1 cellular context compared by ENCODE assay signal in genomic region chr10:31031666-31032514, GRCh38.
A peak's percentile ranks its signal among the peaks of the same experiment; 100 is the strongest.
TF ChIP-seq lines count a peak whose summit lies in the region.

A gene with protein sequence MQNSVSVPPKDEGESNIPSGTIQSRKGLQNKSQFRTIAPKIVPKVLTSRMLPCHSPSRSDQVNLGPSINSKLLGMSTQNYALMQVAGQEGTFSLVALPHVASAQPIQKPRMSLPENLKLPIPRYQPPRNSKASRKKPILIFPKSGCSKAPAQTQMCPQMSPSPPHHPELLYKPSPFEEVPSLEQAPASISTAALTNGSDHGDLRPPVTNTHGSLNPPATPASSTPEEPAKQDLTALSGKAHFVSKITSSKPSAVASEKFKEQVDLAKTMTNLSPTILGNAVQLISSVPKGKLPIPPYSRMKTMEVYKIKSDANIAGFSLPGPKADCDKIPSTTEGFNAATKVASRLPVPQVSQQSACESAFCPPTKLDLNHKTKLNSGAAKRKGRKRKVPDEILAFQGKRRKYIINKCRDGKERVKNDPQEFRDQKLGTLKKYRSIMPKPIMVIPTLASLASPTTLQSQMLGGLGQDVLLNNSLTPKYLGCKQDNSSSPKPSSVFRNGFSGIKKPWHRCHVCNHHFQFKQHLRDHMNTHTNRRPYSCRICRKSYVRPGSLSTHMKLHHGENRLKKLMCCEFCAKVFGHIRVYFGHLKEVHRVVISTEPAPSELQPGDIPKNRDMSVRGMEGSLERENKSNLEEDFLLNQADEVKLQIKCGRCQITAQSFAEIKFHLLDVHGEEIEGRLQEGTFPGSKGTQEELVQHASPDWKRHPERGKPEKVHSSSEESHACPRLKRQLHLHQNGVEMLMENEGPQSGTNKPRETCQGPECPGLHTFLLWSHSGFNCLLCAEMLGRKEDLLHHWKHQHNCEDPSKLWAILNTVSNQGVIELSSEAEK (minus strand): TSS chr10:31031865. CDS start chr10:30877034, 154,831 bp downstream.

TF ChIP-seq in K562, 482 proteins besides CTCF, POLR2A, EP300 and RAD21 (continued from another document and continues in another):
- TF ChIP-seq ZNF318 (IDR thresholded peaks at IDR 0.05; ENCODE audit: borderline replicate concordance in 1 of 2, low read depth in 1 of 2) (no peak), ZNF41 (CRISPR knock-in tag; conservative IDR thresholded peaks at IDR 0.05) (0 out of 2 replicates have a peak, but pooled peaks have one; percentile 25), LARP7 (IDR thresholded peaks at IDR 0.05) (no peak), U2AF2 (optimal IDR thresholded peaks at IDR 0.05; ENCODE audit: low read depth, low read length) (no peak), SMARCB1 (IDR thresholded peaks at IDR 0.05; ENCODE audit: insufficient read length, low read depth) (no peak), RCOR1 (IDR thresholded peaks at IDR 0.05; ENCODE audit: borderline replicate concordance in 1 of 2, low read depth in 2 of 2, low read length in 2 of 2) (peak in 1 of 2 experiments; percentile 26; a peak in 1 of 4 replicates), YBX1 (IDR thresholded peaks at IDR 0.05) (no peak), NCOA6 (IDR thresholded peaks at IDR 0.05) (no peak), KLF10 (CRISPR knock-in tag; IDR thresholded peaks at IDR 0.05) (no peak), SIRT6 (IDR thresholded peaks at IDR 0.05; ENCODE audit: low read depth, low read length) (no peak), NCOA4 (IDR thresholded peaks at IDR 0.05; ENCODE audit: partially characterized antibody) (no peak), DIDO1 (tag; IDR thresholded peaks at IDR 0.05; ENCODE audit: low read depth) (no peak), ZNF3 (CRISPR knock-in tag; IDR thresholded peaks at IDR 0.05) (no peak), ZNF212 (CRISPR knock-in tag; IDR thresholded peaks at IDR 0.05) (no peak), ZNF668 (CRISPR knock-in tag; IDR thresholded peaks at IDR 0.05) (no peak), MED1 (CRISPR knock-in tag; IDR thresholded peaks at IDR 0.05; ENCODE audit: borderline replicate concordance) (no peak), KLF6 (CRISPR knock-in tag; IDR thresholded peaks at IDR 0.05; ENCODE audit: borderline replicate concordance) (no peak), MAZ (CRISPR knock-in tag; conservative IDR thresholded peaks at IDR 0.05 in 1 of 2, IDR thresholded peaks at IDR 0.05 in 1 of 2) (peak; percentile 91 to 96), ZNF778 (CRISPR knock-in tag; IDR thresholded peaks at IDR 0.05) (no peak), ELF4 (CRISPR knock-in tag; IDR thresholded peaks at IDR 0.05) (0 out of 2 replicates have a peak, but pooled peaks have one; percentile 13), HDAC1 (IDR thresholded peaks at IDR 0.05) (peak in 1 of 2 experiments; percentile 57; a peak in 2 of 4 replicates), POLR2AphosphoS5 (IDR thresholded peaks at IDR 0.05; ENCODE audit: control insufficient read depth, insufficient read depth, low read depth, low read length) (peak; percentile 16; the same call in 1 of the 2 replicates), TFAM (CRISPR knock-in tag; conservative IDR thresholded peaks at IDR 0.05) (no peak), EZH2 (IDR thresholded peaks at IDR 0.05; ENCODE audit: borderline replicate concordance, low read depth, low read length) (no peak), GATAD2A (IDR thresholded peaks at IDR 0.05) (no peak), ZNF79 (CRISPR knock-in tag; IDR thresholded peaks at IDR 0.05; ENCODE audit: low read depth) (no peak), HMGN3 (IDR thresholded peaks at IDR 0.05; ENCODE audit: borderline replicate concordance, extremely low read depth, insufficient read length, low read depth, low read length) (peak; percentile 81), ZNF384 (IDR thresholded peaks at IDR 0.05; ENCODE audit: low read depth, low read length) (no peak), PYGO2 (tag; IDR thresholded peaks at IDR 0.05) (no peak), KDM2B (CRISPR knock-in tag; IDR thresholded peaks at IDR 0.05) (no peak), TCF7L2 (IDR thresholded peaks at IDR 0.05; ENCODE audit: low read depth, low read length) (no peak), E2F8 (IDR thresholded peaks at IDR 0.05; ENCODE audit: low read depth, partially characterized antibody) (no peak), NRF1 (conservative IDR thresholded peaks at IDR 0.05 in 1 of 2, IDR thresholded peaks at IDR 0.05 in 1 of 2) (peak; percentile 94 to 95), ZNF639 (CRISPR knock-in tag; conservative IDR thresholded peaks at IDR 0.05 in 1 of 2, IDR thresholded peaks at IDR 0.05 in 1 of 2) (no peak), NBN (IDR thresholded peaks at IDR 0.05; ENCODE audit: low read depth) (peak; percentile 85), BACH1 (tag; IDR thresholded peaks at IDR 0.05) (no peak), RFX7 (CRISPR knock-in tag; IDR thresholded peaks at IDR 0.05) (no peak)
- TF ChIP-seq, protein P1, sequence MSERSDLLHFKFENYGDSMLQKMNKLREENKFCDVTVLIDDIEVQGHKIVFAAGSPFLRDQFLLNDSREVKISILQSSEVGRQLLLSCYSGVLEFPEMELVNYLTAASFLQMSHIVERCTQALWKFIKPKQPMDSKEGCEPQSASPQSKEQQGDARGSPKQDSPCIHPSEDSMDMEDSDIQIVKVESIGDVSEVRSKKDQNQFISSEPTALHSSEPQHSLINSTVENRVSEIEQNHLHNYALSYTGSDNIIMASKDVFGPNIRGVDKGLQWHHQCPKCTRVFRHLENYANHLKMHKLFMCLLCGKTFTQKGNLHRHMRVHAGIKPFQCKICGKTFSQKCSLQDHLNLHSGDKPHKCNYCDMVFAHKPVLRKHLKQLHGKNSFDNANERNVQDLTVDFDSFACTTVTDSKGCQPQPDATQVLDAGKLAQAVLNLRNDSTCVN (CRISPR knock-in tag; IDR thresholded peaks at IDR 0.05), result peak; percentile 67; the same call in 1 of the 2 replicates
- TF ChIP-seq, protein P2, sequence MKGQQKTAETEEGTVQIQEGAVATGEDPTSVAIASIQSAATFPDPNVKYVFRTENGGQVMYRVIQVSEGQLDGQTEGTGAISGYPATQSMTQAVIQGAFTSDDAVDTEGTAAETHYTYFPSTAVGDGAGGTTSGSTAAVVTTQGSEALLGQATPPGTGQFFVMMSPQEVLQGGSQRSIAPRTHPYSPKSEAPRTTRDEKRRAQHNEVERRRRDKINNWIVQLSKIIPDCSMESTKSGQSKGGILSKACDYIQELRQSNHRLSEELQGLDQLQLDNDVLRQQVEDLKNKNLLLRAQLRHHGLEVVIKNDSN (CRISPR knock-in tag; IDR thresholded peaks at IDR 0.05), result no peak
- TF ChIP-seq, protein P3, sequence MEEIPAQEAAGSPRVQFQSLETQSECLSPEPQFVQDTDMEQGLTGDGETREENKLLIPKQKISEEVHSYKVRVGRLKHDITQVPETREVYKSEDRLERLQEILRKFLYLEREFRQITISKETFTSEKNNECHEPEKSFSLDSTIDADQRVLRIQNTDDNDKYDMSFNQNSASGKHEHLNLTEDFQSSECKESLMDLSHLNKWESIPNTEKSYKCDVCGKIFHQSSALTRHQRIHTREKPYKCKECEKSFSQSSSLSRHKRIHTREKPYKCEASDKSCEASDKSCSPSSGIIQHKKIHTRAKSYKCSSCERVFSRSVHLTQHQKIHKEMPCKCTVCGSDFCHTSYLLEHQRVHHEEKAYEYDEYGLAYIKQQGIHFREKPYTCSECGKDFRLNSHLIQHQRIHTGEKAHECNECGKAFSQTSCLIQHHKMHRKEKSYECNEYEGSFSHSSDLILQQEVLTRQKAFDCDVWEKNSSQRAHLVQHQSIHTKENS (CRISPR knock-in tag; IDR thresholded peaks at IDR 0.05), result no peak
- TF ChIP-seq, protein P4, sequence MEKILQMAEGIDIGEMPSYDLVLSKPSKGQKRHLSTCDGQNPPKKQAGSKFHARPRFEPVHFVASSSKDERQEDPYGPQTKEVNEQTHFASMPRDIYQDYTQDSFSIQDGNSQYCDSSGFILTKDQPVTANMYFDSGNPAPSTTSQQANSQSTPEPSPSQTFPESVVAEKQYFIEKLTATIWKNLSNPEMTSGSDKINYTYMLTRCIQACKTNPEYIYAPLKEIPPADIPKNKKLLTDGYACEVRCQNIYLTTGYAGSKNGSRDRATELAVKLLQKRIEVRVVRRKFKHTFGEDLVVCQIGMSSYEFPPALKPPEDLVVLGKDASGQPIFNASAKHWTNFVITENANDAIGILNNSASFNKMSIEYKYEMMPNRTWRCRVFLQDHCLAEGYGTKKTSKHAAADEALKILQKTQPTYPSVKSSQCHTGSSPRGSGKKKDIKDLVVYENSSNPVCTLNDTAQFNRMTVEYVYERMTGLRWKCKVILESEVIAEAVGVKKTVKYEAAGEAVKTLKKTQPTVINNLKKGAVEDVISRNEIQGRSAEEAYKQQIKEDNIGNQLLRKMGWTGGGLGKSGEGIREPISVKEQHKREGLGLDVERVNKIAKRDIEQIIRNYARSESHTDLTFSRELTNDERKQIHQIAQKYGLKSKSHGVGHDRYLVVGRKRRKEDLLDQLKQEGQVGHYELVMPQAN (IDR thresholded peaks at IDR 0.05; ENCODE audit: borderline replicate concordance), result peak; percentile 45; the same call in 1 of the 2 replicates
- TF ChIP-seq, protein P5, sequence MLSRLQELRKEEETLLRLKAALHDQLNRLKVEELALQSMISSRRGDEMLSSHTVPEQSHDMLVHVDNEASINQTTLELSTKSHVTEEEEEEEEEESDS (CRISPR knock-in tag; IDR thresholded peaks at IDR 0.05), result no peak
